21 cellular contexts compared by ENCODE assay signal in genomic region chr4:54781771-54782170, GRCh38.
A peak's percentile ranks its signal among the peaks of the same experiment; 100 is the strongest.
DNase-seq lines count a peak whose midpoint lies in the region; ATAC-seq and TF ChIP-seq lines count a peak whose summit lies in the region.
"Had no signal": no experiment of that assay in that cellular context is flagged by ENCODE, and none has a peak within 500 bp of the region (broad histone marks: within the 10 kb centered on the region; RNA-seq: fewer than 3 reads in every experiment).

No MANE protein-coding gene starts in this region.

- peaks cover 5% of the 10 kb centered on the region for H3K4me1 Mint-ChIP-seq in neural progenitor cell
- H3K4me1 Mint-ChIP-seq: activated naive CD8-positive, alpha-beta T cell treated with anti-CD3 and anti-CD28 coated beads for 36 hours; central memory CD8-positive, alpha-beta T cell; stimulated activated memory B cell treated with anti-CD40 and anti-IgM and Interleukin-4, amounts not matched to agents 10 μg/mL and 1 μg/mL and 100 μg/mL, for 72 hours had no signal

- no peaks in the 10 kb centered on the region for H3K79me2 ChIP-seq in neural progenitor cell (ENCODE audit: low read depth)

- H3K4me1 ChIP-seq in right cardiac atrium (ENCODE audit: control insufficient read depth, insufficient read depth, low read length) (peaks cover 3% of the 10 kb centered on the region), neural progenitor cell (no peaks in the 10 kb centered on the region), colonic mucosa (no peaks in the 10 kb centered on the region)

- peaks cover 2% of the 10 kb centered on the region for H3K27me3 Mint-ChIP-seq in neural progenitor cell (ENCODE audit: insufficient read depth, low read depth)
- H3K27me3 Mint-ChIP-seq: activated naive CD8-positive, alpha-beta T cell treated with anti-CD3 and anti-CD28 coated beads for 36 hours; activated T-cell treated with anti-CD3 and anti-CD28 coated beads, Interleukin-2, amount 50 U/mL, for 24 hours; B cell; central memory CD8-positive, alpha-beta T cell; stimulated activated memory B cell treated with anti-CD40 and anti-IgM and Interleukin-4, amounts not matched to agents 10 μg/mL and 1 μg/mL and 100 μg/mL, for 72 hours had no signal

- TF ChIP-seq CTCF in VCaP (conservative IDR thresholded peaks at IDR 0.05), result no peak
- no peak for TF ChIP-seq CTCF in neural progenitor cell (IDR thresholded peaks at IDR 0.05)
- no peak for TF ChIP-seq CTCF in colonic mucosa (IDR thresholded peaks at IDR 0.05)

- WGBS in right cardiac atrium, result 18% methylated on average over 4 of the region's 4 CpGs

- no peak overlapping the region for H3K4me3 Mint-ChIP-seq in neural progenitor cell
- H3K4me3 Mint-ChIP-seq: activated naive CD8-positive, alpha-beta T cell treated with anti-CD3 and anti-CD28 coated beads for 36 hours; activated T-cell treated with anti-CD3 and anti-CD28 coated beads, Interleukin-2, amount 50 U/mL, for 24 hours; B cell; central memory CD8-positive, alpha-beta T cell; stimulated activated memory B cell treated with anti-CD40 and anti-IgM and Interleukin-4, amounts not matched to agents 10 μg/mL and 1 μg/mL and 100 μg/mL, for 72 hours had no signal

- no peak overlapping the region for H3K4me2 ChIP-seq in neural progenitor cell
- H3K4me2 ChIP-seq: SK-N-SH had no signal

- ATAC-seq in right cardiac atrium, result peak; percentile 58 to 72
- ATAC-seq: mucosa of descending colon; stimulated activated memory B cell treated with anti-CD40 and anti-IgM and Interleukin-4, amounts not matched to agents 10 μg/mL and 1 μg/mL and 100 μg/mL, for 72 hours had no signal

- H4K20me1 ChIP-seq in neural progenitor cell (ENCODE audit: low read depth), result no peaks in the 10 kb centered on the region

- DNase-seq in EH (ENCODE audit: low read depth), result peak; percentile 90
- peak; percentile 42 to 82 (median 70) for DNase-seq in right cardiac atrium
- no peak for DNase-seq in substantia nigra (lab: John Stamatoyannopoulos, UW)
- DNase-seq in SW 1271 (lab: John Stamatoyannopoulos, UW), result no peak
- DNase-seq in activated T-cell treated with anti-CD3 and anti-CD28 coated beads, Interleukin-2, amount 50 U/mL, for 48 hours, result no peak
- DNase-seq in neural progenitor cell (ENCODE audit: low spot score), result no peak
- DNase-seq in colonic mucosa, result no peak
- DNase-seq: activated CD4-positive, alpha-beta T cell treated with anti-CD3 and anti-CD28 coated beads, Interleukin-2, amount 50 U/mL, for 4 hours; activated naive CD8-positive, alpha-beta T cell treated with anti-CD3 and anti-CD28 coated beads for 36 hours; activated T-cell treated with anti-CD3 and anti-CD28 coated beads, Interleukin-2, amount 50 U/mL, for 24 hours; DMS153; Karpas-422; mucosa of descending colon; NCI-H1436; NCI-H345; occipital lobe; SK-N-SH had no signal

- no peaks in the 10 kb centered on the region for H3K36me3 Mint-ChIP-seq in neural progenitor cell
- H3K36me3 Mint-ChIP-seq: activated naive CD8-positive, alpha-beta T cell treated with anti-CD3 and anti-CD28 coated beads for 36 hours; stimulated activated memory B cell treated with anti-CD40 and anti-IgM and Interleukin-4, amounts not matched to agents 10 μg/mL and 1 μg/mL and 100 μg/mL, for 72 hours had no signal

- H3F3A ChIP-seq in neural progenitor cell (ENCODE audit: low read depth), result no peaks in the 10 kb centered on the region

- H3K36me3 ChIP-seq in neural progenitor cell, result no peaks in the 10 kb centered on the region
- no peaks in the 10 kb centered on the region for H3K36me3 ChIP-seq in colonic mucosa

- H3K27ac ChIP-seq in VCaP (peak overlapping the region; percentile 76), right cardiac atrium (ENCODE audit: low read length) (peak overlapping the region; percentile 14), substantia nigra (ENCODE audit: low read depth, low read length, poor library complexity, severe bottlenecking) (peak overlapping the region; percentile 20), neural progenitor cell (no peak overlapping the region), colonic mucosa (no peak overlapping the region)

- H3K27ac Mint-ChIP-seq in neural progenitor cell, result no peak overlapping the region
- H3K27ac Mint-ChIP-seq: activated naive CD8-positive, alpha-beta T cell treated with anti-CD3 and anti-CD28 coated beads for 36 hours; activated T-cell treated with anti-CD3 and anti-CD28 coated beads, Interleukin-2, amount 50 U/mL, for 24 hours; B cell; stimulated activated memory B cell treated with anti-CD40 and anti-IgM and Interleukin-4, amounts not matched to agents 10 μg/mL and 1 μg/mL and 100 μg/mL, for 72 hours had no signal

- H3K9me3 Mint-ChIP-seq in neural progenitor cell, result no peaks in the 10 kb centered on the region
- H3K9me3 Mint-ChIP-seq: activated naive CD8-positive, alpha-beta T cell treated with anti-CD3 and anti-CD28 coated beads for 36 hours; activated T-cell treated with anti-CD3 and anti-CD28 coated beads, Interleukin-2, amount 50 U/mL, for 24 hours; stimulated activated memory B cell treated with anti-CD40 and anti-IgM and Interleukin-4, amounts not matched to agents 10 μg/mL and 1 μg/mL and 100 μg/mL, for 72 hours had no signal

- intact Hi-C loops in right cardiac atrium (cut with DNase I) (no loop called here), colonic mucosa (cut with DNase I) (no loop called here)

- no peaks in the 10 kb centered on the region for H3K9me3 ChIP-seq in right cardiac atrium (ENCODE audit: control insufficient read depth, low read length)
- H3K9me3 ChIP-seq in neural progenitor cell (ENCODE audit: low read depth), result no peaks in the 10 kb centered on the region
- no peaks in the 10 kb centered on the region for H3K9me3 ChIP-seq in colonic mucosa
- H3K9me3 ChIP-seq: mucosa of descending colon, SK-N-SH had no signal

- no peak overlapping the region for H3K9ac ChIP-seq in neural progenitor cell
- no peak overlapping the region for H3K9ac ChIP-seq in colonic mucosa (ENCODE audit: low read depth in 2 of 2, low read length in 2 of 2)
- H3K9ac ChIP-seq: SK-N-SH had no signal

- no peak overlapping the region for H2AFZ ChIP-seq in neural progenitor cell (replicated peaks)

- H3K27me3 ChIP-seq in right cardiac atrium (ENCODE audit: control insufficient read depth, insufficient read depth) (no peaks in the 10 kb centered on the region), neural progenitor cell (no peaks in the 10 kb centered on the region), colonic mucosa (no peaks in the 10 kb centered on the region)

- H3K4me3 ChIP-seq in right cardiac atrium (ENCODE audit: low read length), result no peak overlapping the region
- H3K4me3 ChIP-seq in neural progenitor cell, result no peak overlapping the region
- no peak overlapping the region for H3K4me3 ChIP-seq in colonic mucosa
- H3K4me3 ChIP-seq: mucosa of descending colon had no signal

Comparison
In these comparisons a context has a peak if more than half of its experiments do, and no peak if none do; other contexts are left out.
1. DNase-seq: peak in EH (single experiment) and right cardiac atrium (3 of 3); none in substantia nigra (0 of 49), SW 1271 (0 of 2), activated T-cell treated with anti-CD3 and anti-CD28 coated beads, Interleukin-2, amount 50 U/mL, for 48 hours (0 of 2), neural progenitor cell (single experiment) and colonic mucosa (single experiment).
2. H3K27ac ChIP-seq: peak in VCaP (single experiment), right cardiac atrium (single experiment) and substantia nigra (single experiment); none in neural progenitor cell (single experiment) and colonic mucosa (single experiment).